ENCODE assay signal across 8 cellular contexts in genomic region chr7:124765401-124766352, GRCh38. TPM values are rescaled to one million over a fixed set of nuclear protein-coding genes. Genes with fewer than 3 reads are reported as not detected.
A peak's percentile ranks its signal among the peaks of the same experiment; 100 is the strongest.
DNase-seq lines count a peak whose midpoint lies in the region; ATAC-seq and TF ChIP-seq lines count a peak whose summit lies in the region.

Gene GPR37, minus strand, starts transcription at chr7:124765792. Its CDS starts 816 bp downstream, at chr7:124764976.

- peak within 1 kb of the TSS; percentile 75 for H3K4me3 ChIP-seq in BLaER1
- H3K4me3 ChIP-seq in uterus: peak within 1 kb of the TSS; percentile 43 to 46

- H3K9me3 Mint-ChIP-seq in activated naive CD4-positive, alpha-beta T cell treated with anti-CD3 and anti-CD28 coated beads, Interleukin-2, amount 50 U/mL, for 72 hours: no peaks in the 10 kb centered on the region

- TF ChIP-seq CTCF in uterus (IDR thresholded peaks at IDR 0.05): peak in 2 of 4 experiments; percentile 14 to 16

- peaks cover 13% of the 10 kb centered on the region for H3K4me1 ChIP-seq in BLaER1
- no peaks in the 10 kb centered on the region for H3K4me1 ChIP-seq in uterus

- peak; percentile 77 to 90 for DNase-seq in NCI-H524 (lab: John Stamatoyannopoulos, UW)
- DNase-seq in activated naive CD4-positive, alpha-beta T cell treated with anti-CD3 and anti-CD28 coated beads, Interleukin-2, amount 50 U/mL, for 72 hours (ENCODE audit: low spot score in 2 of 2): peak; percentile 34 to 56
- DNase-seq in globus pallidus (ENCODE audit: low spot score): peak; percentile 96
- peak; percentile 53 for DNase-seq in non-pigmented ciliary epithelial cell (ENCODE audit: low read depth)
- peak; percentile 30 to 47 for DNase-seq in uterus

- ATAC-seq in GM19023 (IDR thresholded peaks at IDR 0.05; ENCODE audit: unreplicated experiment) (peak; percentile 81), HG03159 (IDR thresholded peaks at IDR 0.05; ENCODE audit: unreplicated experiment) (peak; percentile 51)
- peak; percentile 80 to 88 for ATAC-seq in activated naive CD4-positive, alpha-beta T cell treated with anti-CD3 and anti-CD28 coated beads, Interleukin-2, amount 50 U/mL, for 72 hours

- H3K27me3 ChIP-seq in BLaER1 (peaks cover 28% of the 10 kb centered on the region), uterus (no peaks in the 10 kb centered on the region)

- H3K9ac ChIP-seq in BLaER1: peak within 1 kb of the TSS; percentile 61

- H3K27ac Mint-ChIP-seq in activated naive CD4-positive, alpha-beta T cell treated with anti-CD3 and anti-CD28 coated beads, Interleukin-2, amount 50 U/mL, for 72 hours: peak within 1 kb of the TSS in 1 of 2 donors; percentile 83

- peaks cover 8 to 15% of the 10 kb centered on the region in 2 donors for H3K36me3 Mint-ChIP-seq in activated naive CD4-positive, alpha-beta T cell treated with anti-CD3 and anti-CD28 coated beads, Interleukin-2, amount 50 U/mL, for 72 hours

- intact Hi-C loops in uterus (cut with DNase I; ENCODE audit: low total_unique reads): no loop called here

- no peaks in the 10 kb centered on the region for H4K20me1 ChIP-seq in BLaER1

- TF ChIP-seq POLR2A in uterus (IDR thresholded peaks at IDR 0.05): peak in 1 of 2 donors; percentile 18

- H3K36me3 ChIP-seq in BLaER1 (no peaks in the 10 kb centered on the region), uterus (no peaks in the 10 kb centered on the region)

- no peak within 1 kb of the TSS for H3K27ac ChIP-seq in BLaER1
- peak within 1 kb of the TSS; percentile 31 to 45 for H3K27ac ChIP-seq in uterus

- peak within 1 kb of the TSS; percentile 98 for H3K4me2 ChIP-seq in BLaER1

- H3K9me3 ChIP-seq in BLaER1 (no peaks in the 10 kb centered on the region), uterus (no peaks in the 10 kb centered on the region)

RNA-seq across cellular contexts. Expression of gene GPR37, which starts in this region (rescaled TPM):
- total RNA-seq in activated naive CD4-positive, alpha-beta T cell treated with anti-CD3 and anti-CD28 coated beads, Interleukin-2, amount 50 U/mL, for 72 hours: not detected
- total RNA-seq in uterus: 10 to 100 TPM in 1 of 4 donors, under 1 TPM in 3; 0.51 to 11.0 (median 0.64) TPM

Comparison
In these comparisons a context has a peak if more than half of its experiments do, and no peak if none do; other contexts are left out.
1. Peak in DNase-seq and ATAC-seq in activated naive CD4-positive, alpha-beta T cell treated with anti-CD3 and anti-CD28 coated beads, Interleukin-2, amount 50 U/mL, for 72 hours; RNA of the gene not detected or under 1 TPM.
2. DNase-seq: peak in every context shown above with its lines; median percentile 96 in globus pallidus; 84 in NCI-H524; 53 in non-pigmented ciliary epithelial cell; 45 in activated naive CD4-positive, alpha-beta T cell treated with anti-CD3 and anti-CD28 coated beads, Interleukin-2, amount 50 U/mL, for 72 hours; 38 in uterus.